ENCODE assay signal across 24 cellular contexts in the genomic region with DNA sequence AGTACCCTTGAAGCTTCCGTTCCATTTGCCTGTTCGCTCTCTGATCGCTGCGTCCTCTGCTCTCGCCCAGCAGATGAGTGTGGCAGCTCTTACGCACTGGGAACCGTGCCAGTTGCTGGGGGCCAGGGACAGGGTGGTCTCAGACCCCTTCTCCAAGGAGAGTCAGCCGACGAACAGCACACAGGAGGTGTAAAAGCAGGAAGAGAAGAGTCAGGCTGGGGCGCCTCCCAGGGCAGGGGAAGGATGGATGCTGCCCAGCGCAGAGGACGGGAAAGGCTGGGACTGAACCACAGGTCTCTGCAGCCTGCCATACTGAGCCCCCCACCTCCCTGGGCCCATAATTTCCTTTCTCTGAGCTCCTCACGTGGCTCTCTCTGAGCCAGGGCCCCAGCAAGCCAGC.
DNase-seq lines count a peak whose midpoint lies in the region; ATAC-seq, FAIRE-seq and TF ChIP-seq lines count a peak whose summit lies in the region.
"Had no signal": no experiment of that assay in that cellular context is flagged by ENCODE, and none has a peak within 500 bp of the region (broad histone marks: within the 10 kb centered on the region; RNA-seq: fewer than 3 reads in every experiment).

No MANE protein-coding gene starts in this region.

- no peak overlapping the region for H2AK5ac ChIP-seq in H1 (ENCODE audit: low read depth, low read length)

- POLR2A ChIA-PET in H1 (lab: Charles Lee; ENCODE audit: partially characterized antibody) = no interaction called here

- H2BK15ac ChIP-seq in H1 (ENCODE audit: low read length) = no peak overlapping the region

- TF ChIP-seq POLR2A in H1 (IDR thresholded peaks at IDR 0.05; ENCODE audit: control extremely low read depth in 1 of 2, low read depth in 2 of 2, low read length in 2 of 2) = no peak
- no peak for TF ChIP-seq POLR2A in testis (IDR thresholded peaks at IDR 0.05)

- peak; percentile 37 for DNase-seq in activated CD8-positive, alpha-beta memory T cell treated with anti-CD3 and anti-CD28 coated beads for 24 hours
- no peak for DNase-seq in activated CD8-positive, alpha-beta memory T cell treated with anti-CD3 and anti-CD28 coated beads, Interleukin-2, amount 50 U/mL, for 48 hours
- no peak for DNase-seq in H1 (ENCODE audit: low read depth in 1 of 2, low spot score in 2 of 2)
- no peak for DNase-seq in neural progenitor cell (ENCODE audit: low spot score)
- DNase-seq in testis = peak; percentile 9
- DNase-seq in mammary epithelial cell = no peak
- no peak for DNase-seq in HT-29 (ENCODE audit: low spot score)
- no peak for DNase-seq in natural killer cell treated with Interleukin-12 subunit alpha and Interleukin-12 subunit beta and Interleukin-15 and Interleukin-18, amount 100 ng/mL, for 72 hours (ENCODE audit: low spot score)
- DNase-seq: 8988T; CD4-positive, alpha-beta memory T cell; DMS 273 treated with DMSO at 0.1 percent for 48 hours; DND-41; HCEC 1CT; Kasumi-1; NCI-H1694; NCI-H2081; NCI-H446 treated with DMSO at 0.1 percent for 48 hours; OCI-M1 had no signal

- H2AFZ ChIP-seq in H1 (ENCODE audit: low read length) = no peak overlapping the region
- H2AFZ ChIP-seq in neural progenitor cell (replicated peaks) = peak overlapping the region; percentile 84
- H2AFZ ChIP-seq in mammary epithelial cell (ENCODE audit: low read depth, low read length) = no peak overlapping the region
- H2AFZ ChIP-seq: GM23338 had no signal

- peaks cover 5% of the 10 kb centered on the region; the same call in 1 of the 2 replicates for H3K23me2 ChIP-seq in H1 (ENCODE audit: low read depth, low read length)

- peaks cover 2% of the 10 kb centered on the region for H3K36me3 Mint-ChIP-seq in neural progenitor cell
- no peaks in the 10 kb centered on the region for H3K36me3 Mint-ChIP-seq in natural killer cell treated with Interleukin-12 subunit alpha and Interleukin-12 subunit beta and Interleukin-15 and Interleukin-18, amount 100 ng/mL, for 72 hours
- H3K36me3 Mint-ChIP-seq: CD4-positive, alpha-beta memory T cell had no signal

- peaks cover 13% of the 10 kb centered on the region for H3K9me3 Mint-ChIP-seq in neural progenitor cell
- H3K9me3 Mint-ChIP-seq in natural killer cell treated with Interleukin-12 subunit alpha and Interleukin-12 subunit beta and Interleukin-15 and Interleukin-18, amount 100 ng/mL, for 72 hours = peaks cover 5% of the 10 kb centered on the region
- H3K9me3 Mint-ChIP-seq: CD4-positive, alpha-beta memory T cell had no signal

- no peak overlapping the region for H3K56ac ChIP-seq in H1 (replicated peaks; ENCODE audit: insufficient read length, low read depth, low read length)

- no peaks in the 10 kb centered on the region for H3K9me3 ChIP-seq in H1 (ENCODE audit: insufficient read depth in 2 of 2, low read depth in 1 of 2, low read length in 1 of 2)
- no peaks in the 10 kb centered on the region for H3K9me3 ChIP-seq in neural progenitor cell (ENCODE audit: low read depth)
- no peaks in the 10 kb centered on the region for H3K9me3 ChIP-seq in testis
- no peaks in the 10 kb centered on the region for H3K9me3 ChIP-seq in mammary epithelial cell (replicated peaks; ENCODE audit: insufficient read depth, low read length)
- H3K9me3 ChIP-seq: BLaER1 treated with 17β-estradiol and CSF1 and Interleukin-3, amounts not matched to agents 10 nM and 100 nM; Caco-2; SJSA1 had no signal

- TF ChIP-seq CTCF in H1 (IDR thresholded peaks at IDR 0.05; ENCODE audit: control extremely low read depth in 1 of 3, insufficient read depth in 1 of 3, low read depth in 1 of 3, low read length in 3 of 3) (no peak), neural progenitor cell (IDR thresholded peaks at IDR 0.05) (no peak), testis (IDR thresholded peaks at IDR 0.05) (no peak), mammary epithelial cell (conservative IDR thresholded peaks at IDR 0.05 in 1 of 2, IDR thresholded peaks at IDR 0.05 in 1 of 2; ENCODE audit: extremely low read depth in 1 of 2, insufficient read depth in 1 of 2, low read depth in 1 of 2, low read length in 2 of 2) (no peak)

- H4K5ac ChIP-seq in H1 (ENCODE audit: insufficient read length, low read depth, low read length) = no peak overlapping the region

- peaks cover 11% of the 10 kb centered on the region for H3K27me3 Mint-ChIP-seq in neural progenitor cell (ENCODE audit: insufficient read depth, low read depth)
- peaks cover 0 to 4% of the 10 kb centered on the region in 2 donors for H3K27me3 Mint-ChIP-seq in natural killer cell treated with Interleukin-12 subunit alpha and Interleukin-12 subunit beta and Interleukin-15 and Interleukin-18, amount 100 ng/mL, for 72 hours

- H3K18ac ChIP-seq in H1 (ENCODE audit: extremely low read depth, low read length) = no peak overlapping the region

- FAIRE-seq in H1 (lab: Jason Lieb, UNC) = no peak
- FAIRE-seq: GM12878, RCC 7860 had no signal

- peaks cover 0 to 2% (median under 1%) of the 10 kb centered on the region in 4 experiments; a peak in 3 of 7 replicates for H3K4me1 ChIP-seq in H1 (replicated peaks in 1 of 4; ENCODE audit: control insufficient read depth in 3 of 4, insufficient read depth in 4 of 4, low read length in 3 of 4)
- H3K4me1 ChIP-seq in neural progenitor cell = peaks cover 6% of the 10 kb centered on the region
- H3K4me1 ChIP-seq in testis = no peaks in the 10 kb centered on the region
- peaks cover 10% of the 10 kb centered on the region for H3K4me1 ChIP-seq in mammary epithelial cell (ENCODE audit: insufficient read depth, low read length)
- H3K4me1 ChIP-seq: SJSA1 had no signal

- H3K79me1 ChIP-seq in H1 (ENCODE audit: low read depth, low read length) = no peaks in the 10 kb centered on the region

- H2BK20ac ChIP-seq in H1 (ENCODE audit: low read length) = no peak overlapping the region

- no peak overlapping the region for H3K23ac ChIP-seq in H1 (ENCODE audit: insufficient read length)

- in situ Hi-C loops in mammary epithelial cell (cut with MboI; ENCODE audit: low sequenced_read_pairs in 2 of 2) = no loop called here

- H4K8ac ChIP-seq in H1 (ENCODE audit: extremely low read depth, insufficient read depth, low read length) = peak overlapping the region; percentile 58; the same call in 1 of the 2 replicates

- H2BK120ac ChIP-seq in H1 (replicated peaks; ENCODE audit: low read depth, low read length) = no peak overlapping the region

- TF ChIP-seq EP300 in H1 (IDR thresholded peaks at IDR 0.05; ENCODE audit: borderline replicate concordance in 1 of 2, low read depth in 2 of 2, low read length in 2 of 2) = no peak

- H3K14ac ChIP-seq in H1 (ENCODE audit: insufficient read length) = no peak overlapping the region

- H3K4ac ChIP-seq in H1 (replicated peaks; ENCODE audit: insufficient read length, low read depth, low read length) = no peak overlapping the region

- peaks cover 55% of the 10 kb centered on the region for H3K4me1 Mint-ChIP-seq in neural progenitor cell
- peaks cover 38 to 45% of the 10 kb centered on the region in 2 donors for H3K4me1 Mint-ChIP-seq in natural killer cell treated with Interleukin-12 subunit alpha and Interleukin-12 subunit beta and Interleukin-15 and Interleukin-18, amount 100 ng/mL, for 72 hours (ENCODE audit: low read depth in 2 of 2)
- H3K4me1 Mint-ChIP-seq: CD4-positive, alpha-beta memory T cell; GM23338 had no signal

- H3F3A ChIP-seq in neural progenitor cell (ENCODE audit: low read depth) = no peaks in the 10 kb centered on the region

- H4K20me1 ChIP-seq in H1 (replicated peaks in 1 of 2; ENCODE audit: control insufficient read depth in 1 of 2, insufficient read depth in 2 of 2, low read length in 2 of 2) = peaks cover 0 to 4% of the 10 kb centered on the region in 2 experiments
- H4K20me1 ChIP-seq in neural progenitor cell (ENCODE audit: low read depth) = no peaks in the 10 kb centered on the region
- H4K20me1 ChIP-seq in mammary epithelial cell (ENCODE audit: insufficient read depth, low read length) = no peaks in the 10 kb centered on the region

- peak overlapping the region; percentile 82 for H3K27ac Mint-ChIP-seq in neural progenitor cell
- H3K27ac Mint-ChIP-seq in natural killer cell treated with Interleukin-12 subunit alpha and Interleukin-12 subunit beta and Interleukin-15 and Interleukin-18, amount 100 ng/mL, for 72 hours = no peak overlapping the region
- H3K27ac Mint-ChIP-seq: CD4-positive, alpha-beta memory T cell; GM23338 had no signal

- TF ChIP-seq RAD21 in H1 (IDR thresholded peaks at IDR 0.05 in 1 of 2, conservative IDR thresholded peaks at IDR 0.05 in 1 of 2; ENCODE audit: low read depth in 2 of 2, low read length in 2 of 2) = no peak

- intact Hi-C loops in testis (cut with DNase I; ENCODE audit: low total_unique reads) (no loop called here), mammary epithelial cell (cut with micrococcal nuclease) (no loop called here)

- H4K91ac ChIP-seq in H1 (replicated peaks; ENCODE audit: insufficient read length, low read length) = no peak overlapping the region

- H3K4me3 Mint-ChIP-seq in neural progenitor cell = no peak overlapping the region
- no peak overlapping the region for H3K4me3 Mint-ChIP-seq in natural killer cell treated with Interleukin-12 subunit alpha and Interleukin-12 subunit beta and Interleukin-15 and Interleukin-18, amount 100 ng/mL, for 72 hours
- H3K4me3 Mint-ChIP-seq: CD4-positive, alpha-beta memory T cell; GM23338 had no signal

- no peak overlapping the region for H2BK5ac ChIP-seq in H1 (ENCODE audit: low read depth, low read length)

- H3K4me3 ChIP-seq in H1 (ENCODE audit: extremely low read depth in 1 of 4, insufficient read depth in 2 of 4, low read depth in 3 of 4, low read length in 4 of 4) (no peak overlapping the region), neural progenitor cell (no peak overlapping the region), testis (no peak overlapping the region), mammary epithelial cell (replicated peaks in 1 of 3; ENCODE audit: insufficient read depth in 1 of 3, low read depth in 2 of 3, low read length in 3 of 3) (no peak overlapping the region)
- H3K4me3 ChIP-seq: BLaER1 treated with 17β-estradiol and CSF1 and Interleukin-3, amounts not matched to agents 10 nM and 100 nM; GM12878; GM23338; SJSA1 had no signal

- no peak for ATAC-seq in natural killer cell treated with Interleukin-12 subunit alpha and Interleukin-12 subunit beta and Interleukin-15 and Interleukin-18, amount 100 ng/mL, for 72 hours
- ATAC-seq: GM12878, GM23338 had no signal

- H3K27me3 ChIP-seq in H1 (replicated peaks in 1 of 4; ENCODE audit: control insufficient read depth in 3 of 4, extremely low read depth in 1 of 4, insufficient read depth in 3 of 4, low read length in 3 of 4) = no peaks in the 10 kb centered on the region
- no peaks in the 10 kb centered on the region for H3K27me3 ChIP-seq in neural progenitor cell
- H3K27me3 ChIP-seq in testis = no peaks in the 10 kb centered on the region
- H3K27me3 ChIP-seq in mammary epithelial cell (ENCODE audit: insufficient read depth, low read length) = no peaks in the 10 kb centered on the region
- H3K27me3 ChIP-seq: BLaER1 treated with 17β-estradiol and CSF1 and Interleukin-3, amounts not matched to agents 10 nM and 100 nM; SJSA1 had no signal

- WGBS in H1 (ENCODE audit: extremely low coverage in 1 of 2, insufficient coverage in 1 of 2, insufficient read length in 1 of 2, insufficient replicate concordance in 2 of 2, low coverage in 1 of 2, low lambda C conversion rate in 2 of 2, missing lambda C conversion rate in 1 of 2), 2 experiments = 84% methylated on average over 10 of the region's 13 CpGs; no CpG with 5 or more reads in 1 of the 2 experiments
- WGBS in testis, 2 donors = 81 to 96% methylated on average over 13 of the region's 13 CpGs
- WGBS in mammary epithelial cell (ENCODE audit: low coverage, missing lambda C conversion rate) = 83% methylated on average over 9 of the region's 13 CpGs

- dilution Hi-C loops in mammary epithelial cell (cut with HindIII; ENCODE audit: low sequenced_read_pairs) = no loop called here

- H3K27ac ChIP-seq in H1 (ENCODE audit: low read depth, low read length) (no peak overlapping the region), neural progenitor cell (no peak overlapping the region), testis (no peak overlapping the region), mammary epithelial cell (ENCODE audit: insufficient read depth, low read depth, low read length) (no peak overlapping the region)
- H3K27ac ChIP-seq: BLaER1 treated with 17β-estradiol and CSF1 and Interleukin-3, amounts not matched to agents 10 nM and 100 nM; SJSA1 had no signal

- no TSS peak for BruUV-seq in mammary epithelial cell (replicated peaks; lab: Mats Ljungman, UMichigan)

- no peak overlapping the region for H2BK12ac ChIP-seq in H1 (ENCODE audit: low read depth, low read length)

- H3K79me2 ChIP-seq in H1 (ENCODE audit: control insufficient read depth in 1 of 2, insufficient read depth in 2 of 2, low read length in 2 of 2) (no peaks in the 10 kb centered on the region), neural progenitor cell (ENCODE audit: low read depth) (no peaks in the 10 kb centered on the region), mammary epithelial cell (ENCODE audit: insufficient read depth, low read length) (no peaks in the 10 kb centered on the region)

- H3K36me3 ChIP-seq in H1 (ENCODE audit: control insufficient read depth in 2 of 4, insufficient read depth in 4 of 4, low read length in 3 of 4) = no peaks in the 10 kb centered on the region
- no peaks in the 10 kb centered on the region for H3K36me3 ChIP-seq in neural progenitor cell
- H3K36me3 ChIP-seq in testis (ENCODE audit: low read depth, missing control alignments) = no peaks in the 10 kb centered on the region
- no peaks in the 10 kb centered on the region for H3K36me3 ChIP-seq in mammary epithelial cell (ENCODE audit: insufficient read depth, low read length)
- H3K36me3 ChIP-seq: BLaER1 treated with 17β-estradiol and CSF1 and Interleukin-3, amounts not matched to agents 10 nM and 100 nM; SJSA1 had no signal

- H3K9ac ChIP-seq in H1 (replicated peaks in 1 of 4; ENCODE audit: extremely low read depth in 1 of 4, low read depth in 3 of 4, low read length in 3 of 4) (no peak overlapping the region), neural progenitor cell (no peak overlapping the region), mammary epithelial cell (ENCODE audit: insufficient read depth, low read length) (no peak overlapping the region)

- CTCF ChIA-PET in H1 (lab: Charles Lee; ENCODE audit: partially characterized antibody) (interaction anchor here (0.8 to 1.6 kb wide), 4 partner anchors 9 to 463 kb away, joined by 3 to 4 read pairs (median 3); no protein-coding TSS in a partner anchor), mammary epithelial cell (lab: Charles Lee; ENCODE audit: low non-redundant PET) (no interaction called here)

- no peak overlapping the region for H3K4me2 ChIP-seq in H1 (ENCODE audit: insufficient read depth in 1 of 2, low read depth in 2 of 2, low read length in 2 of 2)
- no peak overlapping the region for H3K4me2 ChIP-seq in neural progenitor cell
- no peak overlapping the region for H3K4me2 ChIP-seq in mammary epithelial cell (ENCODE audit: insufficient read depth, low read depth, low read length)
- H3K4me2 ChIP-seq: BLaER1 treated with 17β-estradiol and CSF1 and Interleukin-3, amounts not matched to agents 10 nM and 100 nM; GM23338 had no signal

Comparison
In these comparisons a context has a peak if more than half of its experiments do, and no peak if none do; other contexts are left out.
1. DNase-seq: peak in activated CD8-positive, alpha-beta memory T cell treated with anti-CD3 and anti-CD28 coated beads for 24 hours (single experiment) and testis (single experiment); none in activated CD8-positive, alpha-beta memory T cell treated with anti-CD3 and anti-CD28 coated beads, Interleukin-2, amount 50 U/mL, for 48 hours (single experiment), H1 (0 of 2), neural progenitor cell (single experiment), mammary epithelial cell (single experiment), HT-29 (single experiment) and natural killer cell treated with Interleukin-12 subunit alpha and Interleukin-12 subunit beta and Interleukin-15 and Interleukin-18, amount 100 ng/mL, for 72 hours (single experiment).